In the genomic region with DNA sequence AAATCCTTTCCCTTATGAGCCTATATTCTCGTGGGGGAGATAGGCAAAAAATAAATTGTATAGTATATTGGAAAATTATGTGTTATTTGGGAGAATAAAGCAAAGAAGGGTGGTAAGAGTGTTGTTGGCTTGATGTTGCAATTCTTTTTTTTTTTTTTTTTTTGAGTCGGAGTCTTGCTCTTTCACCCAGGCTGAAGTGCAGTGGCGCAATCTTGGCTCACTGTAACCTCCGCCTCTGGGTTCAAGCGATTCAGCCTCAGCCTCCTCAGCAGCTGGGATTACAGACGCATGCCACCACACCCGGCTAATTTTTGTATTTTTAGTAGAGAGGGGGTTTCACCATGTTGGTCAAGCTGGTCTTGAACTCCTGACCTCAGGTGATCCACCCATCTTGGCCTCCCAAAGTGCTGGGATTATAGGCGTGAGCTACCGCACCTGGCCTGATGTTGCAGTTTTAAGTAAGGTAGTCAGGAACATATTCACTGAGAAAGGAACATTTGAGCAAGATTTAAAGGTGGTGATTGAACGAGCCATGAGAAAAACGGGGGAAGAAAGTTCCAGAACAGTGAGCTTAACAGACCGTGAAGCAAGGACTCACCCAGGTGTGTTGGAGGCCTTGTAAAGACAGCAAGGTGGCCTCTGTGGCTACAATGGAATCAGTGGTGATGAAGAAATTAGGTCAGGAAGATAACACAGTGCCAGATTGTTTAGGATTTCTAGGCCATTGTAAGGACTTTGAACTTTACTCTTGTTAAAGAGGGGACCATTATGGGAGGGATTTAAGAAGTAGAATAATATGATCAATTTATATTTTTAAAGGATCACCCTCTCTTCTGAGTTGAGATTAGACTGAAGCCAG, we compare ENCODE assay signal across 17 cellular contexts. TPM values are rescaled to one million over a fixed set of nuclear protein-coding genes. Genes with fewer than 3 reads are reported as not detected.
A peak's percentile ranks its signal among the peaks of the same experiment; 100 is the strongest.
DNase-seq lines count a peak whose midpoint lies in the region; ATAC-seq, FAIRE-seq and TF ChIP-seq lines count a peak whose summit lies in the region.
"Had no signal": no experiment of that assay in that cellular context is flagged by ENCODE, and none has a peak within 500 bp of the region (broad histone marks: within the 10 kb centered on the region; RNA-seq: fewer than 3 reads in every experiment).

No MANE protein-coding gene starts in this region.

- H3K36me3 ChIP-seq in liver (ENCODE audit: control insufficient read depth in 4 of 4, insufficient read depth in 3 of 4, low read depth in 1 of 4, low read length in 3 of 4): no peaks in the 10 kb centered on the region
- H3K36me3 ChIP-seq: heart right ventricle had no signal

- H3K27me3 ChIP-seq in liver (ENCODE audit: control insufficient read depth in 4 of 4, insufficient read depth in 4 of 4, low read length in 3 of 4): no peaks in the 10 kb centered on the region
- H3K27me3 ChIP-seq: heart right ventricle had no signal

- H3K4me1 Mint-ChIP-seq in activated naive CD8-positive, alpha-beta T cell (ENCODE audit: low read depth): peaks cover 65% of the 10 kb centered on the region
- H3K4me1 Mint-ChIP-seq in activated naive CD8-positive, alpha-beta T cell treated with anti-CD3 and anti-CD28 coated beads, Interleukin-2, amount 50 U/mL, for 24 hours: peaks cover 57% of the 10 kb centered on the region
- H3K4me1 Mint-ChIP-seq in WTC11: peaks cover 41% of the 10 kb centered on the region
- peaks cover 28% of the 10 kb centered on the region for H3K4me1 Mint-ChIP-seq in activated T-helper 2 cell treated with anti-CD3 and anti-CD28 coated beads, Interferon-gamma antibody, Interleukin-2, Interleukin-4, amounts not matched to agents 10 μg/mL and 5 μg/mL and 100 μg/mL, durations not matched to agents 14 hours and 24 hours and 36 hours (ENCODE audit: low read depth)

- no peak for TF ChIP-seq POLR2A in GM12891 (IDR thresholded peaks at IDR 0.05; ENCODE audit: low read depth, low read length)

- no peak for DNase-seq in activated naive CD8-positive, alpha-beta T cell treated with anti-CD3 and anti-CD28 coated beads, Interleukin-2, amount 50 U/mL, for 24 hours
- no peak for DNase-seq in WTC11 (ENCODE audit: low spot score)
- no peak for DNase-seq in activated T-helper 2 cell treated with anti-CD3 and anti-CD28 coated beads, Interferon-gamma antibody, Interleukin-2, Interleukin-4, amounts not matched to agents 10 μg/mL and 5 μg/mL and 100 μg/mL, durations not matched to agents 14 hours and 24 hours and 36 hours (ENCODE audit: low spot score)
- DNase-seq in GM12891 (ENCODE audit: insufficient read length, low spot score): no peak
- DNase-seq: activated CD4-positive, alpha-beta T cell treated with anti-CD3 and anti-CD28 coated beads for 4 hours; heart right ventricle; kidney; MM.1S; NCI-H774; RPMI8226; stimulated activated CD4-positive, alpha-beta T cell treated with anti-CD3 and anti-CD28 coated beads, Interleukin-1b, Interleukin-23, amount 100 ng/mL, for 48 hours; T-helper 2 cell had no signal

- intact Hi-C loops in activated T-helper 2 cell treated with anti-CD3 and anti-CD28 coated beads, Interferon-gamma antibody, Interleukin-2, Interleukin-4, amounts not matched to agents 10 μg/mL and 5 μg/mL and 100 μg/mL, durations not matched to agents 14 hours and 24 hours and 36 hours (cut with micrococcal nuclease): no loop called here

- no peak overlapping the region for H3K4me3 ChIP-seq in liver (ENCODE audit: low read depth in 1 of 3, low read length in 3 of 3)
- H3K4me3 ChIP-seq: heart right ventricle had no signal

- POLR2A ChIA-PET in WTC11 (lab: Charles Lee): interaction anchor here (0.7 kb wide), 1 partner anchor 28 kb away, joined by 6 read pairs; no protein-coding TSS in a partner anchor

- no peak overlapping the region for H3K9ac ChIP-seq in liver (ENCODE audit: low read depth in 1 of 2, low read length in 2 of 2)

- peak overlapping the region; percentile 41 for H3K27ac Mint-ChIP-seq in activated naive CD8-positive, alpha-beta T cell
- no peak overlapping the region for H3K27ac Mint-ChIP-seq in activated naive CD8-positive, alpha-beta T cell treated with anti-CD3 and anti-CD28 coated beads, Interleukin-2, amount 50 U/mL, for 24 hours
- peak overlapping the region; percentile 66 for H3K27ac Mint-ChIP-seq in WTC11
- H3K27ac Mint-ChIP-seq in activated T-helper 2 cell treated with anti-CD3 and anti-CD28 coated beads, Interferon-gamma antibody, Interleukin-2, Interleukin-4, amounts not matched to agents 10 μg/mL and 5 μg/mL and 100 μg/mL, durations not matched to agents 14 hours and 24 hours and 36 hours: no peak overlapping the region

- H3K36me3 Mint-ChIP-seq in activated naive CD8-positive, alpha-beta T cell: no peaks in the 10 kb centered on the region
- H3K36me3 Mint-ChIP-seq in activated naive CD8-positive, alpha-beta T cell treated with anti-CD3 and anti-CD28 coated beads, Interleukin-2, amount 50 U/mL, for 24 hours (ENCODE audit: low read depth): no peaks in the 10 kb centered on the region
- no peaks in the 10 kb centered on the region for H3K36me3 Mint-ChIP-seq in WTC11
- no peaks in the 10 kb centered on the region for H3K36me3 Mint-ChIP-seq in activated T-helper 2 cell treated with anti-CD3 and anti-CD28 coated beads, Interferon-gamma antibody, Interleukin-2, Interleukin-4, amounts not matched to agents 10 μg/mL and 5 μg/mL and 100 μg/mL, durations not matched to agents 14 hours and 24 hours and 36 hours (ENCODE audit: low read depth)

- TF ChIP-seq CTCF in WTC11 (IDR thresholded peaks at IDR 0.05) (no peak), liver (IDR thresholded peaks at IDR 0.05; ENCODE audit: low read depth, low read length, missing input control) (no peak)

- H3K4me3 Mint-ChIP-seq in activated naive CD8-positive, alpha-beta T cell: no peak overlapping the region
- H3K4me3 Mint-ChIP-seq in activated naive CD8-positive, alpha-beta T cell treated with anti-CD3 and anti-CD28 coated beads, Interleukin-2, amount 50 U/mL, for 24 hours: no peak overlapping the region
- no peak overlapping the region for H3K4me3 Mint-ChIP-seq in WTC11
- H3K4me3 Mint-ChIP-seq in activated T-helper 2 cell treated with anti-CD3 and anti-CD28 coated beads, Interferon-gamma antibody, Interleukin-2, Interleukin-4, amounts not matched to agents 10 μg/mL and 5 μg/mL and 100 μg/mL, durations not matched to agents 14 hours and 24 hours and 36 hours (ENCODE audit: low read depth): no peak overlapping the region

- no peaks in the 10 kb centered on the region for H3K9me3 ChIP-seq in liver (ENCODE audit: control insufficient read depth in 4 of 4, low read length in 3 of 4)
- H3K9me3 ChIP-seq: heart right ventricle had no signal

- H3K9me3 Mint-ChIP-seq in activated naive CD8-positive, alpha-beta T cell (ENCODE audit: low read depth): no peaks in the 10 kb centered on the region
- no peaks in the 10 kb centered on the region for H3K9me3 Mint-ChIP-seq in activated naive CD8-positive, alpha-beta T cell treated with anti-CD3 and anti-CD28 coated beads, Interleukin-2, amount 50 U/mL, for 24 hours
- no peaks in the 10 kb centered on the region for H3K9me3 Mint-ChIP-seq in WTC11
- no peaks in the 10 kb centered on the region for H3K9me3 Mint-ChIP-seq in activated T-helper 2 cell treated with anti-CD3 and anti-CD28 coated beads, Interferon-gamma antibody, Interleukin-2, Interleukin-4, amounts not matched to agents 10 μg/mL and 5 μg/mL and 100 μg/mL, durations not matched to agents 14 hours and 24 hours and 36 hours

- TF ChIP-seq RAD21 in liver (IDR thresholded peaks at IDR 0.05): no peak

- peak overlapping the region; percentile 46 to 71 for H3K27ac ChIP-seq in liver (ENCODE audit: low read depth in 1 of 2, low read length in 2 of 2)
- peak overlapping the region; percentile 13 for H3K27ac ChIP-seq in temporal lobe (ENCODE audit: low read depth, low read length)
- H3K27ac ChIP-seq: heart right ventricle had no signal

- H3K4me1 ChIP-seq in liver (ENCODE audit: control insufficient read depth in 4 of 4, insufficient read depth in 4 of 4, low read length in 3 of 4): peaks cover 6 to 33% (median 21%) of the 10 kb centered on the region in 4 donors

- no peaks in the 10 kb centered on the region for H3K27me3 Mint-ChIP-seq in activated naive CD8-positive, alpha-beta T cell
- no peaks in the 10 kb centered on the region for H3K27me3 Mint-ChIP-seq in activated naive CD8-positive, alpha-beta T cell treated with anti-CD3 and anti-CD28 coated beads, Interleukin-2, amount 50 U/mL, for 24 hours
- no peaks in the 10 kb centered on the region for H3K27me3 Mint-ChIP-seq in WTC11 (ENCODE audit: low read depth)
- H3K27me3 Mint-ChIP-seq in activated T-helper 2 cell treated with anti-CD3 and anti-CD28 coated beads, Interferon-gamma antibody, Interleukin-2, Interleukin-4, amounts not matched to agents 10 μg/mL and 5 μg/mL and 100 μg/mL, durations not matched to agents 14 hours and 24 hours and 36 hours (ENCODE audit: low read depth): no peaks in the 10 kb centered on the region

- ATAC-seq in activated naive CD8-positive, alpha-beta T cell treated with anti-CD3 and anti-CD28 coated beads, Interleukin-2, amount 50 U/mL, for 24 hours: no peak
- no peak for ATAC-seq in WTC11
- no peak for ATAC-seq in GM18520 (IDR thresholded peaks at IDR 0.05; ENCODE audit: unreplicated experiment)

- FAIRE-seq in GM12891 (lab: Jason Lieb, UNC): no peak
- FAIRE-seq: colon, kidney had no signal

- CTCF ChIA-PET in WTC11 (lab: Charles Lee): no interaction called here

- 46% methylated on average over 12 of the region's 12 CpGs for WGBS in liver

TF ChIP-seq in WTC11, 78 proteins besides CTCF, POLR2A, EP300 and RAD21 (continues in another document):
- no peak for TF ChIP-seq OVOL2 (CRISPR knock-in tag; IDR thresholded peaks at IDR 0.05; ENCODE audit: borderline replicate concordance)

TF ChIP-seq in liver, 16 proteins besides CTCF, POLR2A, EP300 and RAD21 (continues in another document):
- peak; percentile 64 to 68 for TF ChIP-seq RXRA (IDR thresholded peaks at IDR 0.05)
- TF ChIP-seq HNF4G (IDR thresholded peaks at IDR 0.05): peak; percentile 48
- peak; percentile 47 for TF ChIP-seq YY1 (IDR thresholded peaks at IDR 0.05)
- no peak for TF ChIP-seq NR2F2 (IDR thresholded peaks at IDR 0.05)

TF ChIP-seq in GM12891, 5 proteins besides CTCF, POLR2A, EP300 and RAD21:
- TF ChIP-seq PAX5 (IDR thresholded peaks at IDR 0.05; ENCODE audit: insufficient read depth, low read length, severe bottlenecking) (no peak), TAF1 (IDR thresholded peaks at IDR 0.05; ENCODE audit: low read depth, low read length) (no peak), SPI1 (IDR thresholded peaks at IDR 0.05; ENCODE audit: low read depth, low read length) (no peak), POLR2AphosphoS5 (IDR thresholded peaks at IDR 0.05; ENCODE audit: low read depth, low read length) (no peak)

RNA-seq across cellular contexts. Expression of a gene that starts 45.8 kb away (rescaled TPM):
- total RNA-seq in WTC11 (2021): 25.4 to 26.4 TPM (median 26.1 TPM) in 3 replicates
- 1 to 10 TPM; 8.8 to 9.7 TPM for total RNA-seq in liver
- polyA plus RNA-seq in liver: 1 to 10 TPM; 5.4 to 7.2 TPM
- total RNA-seq in temporal lobe: 20.7 TPM
- 21.9 and 22.8 TPM in 2 replicates for total RNA-seq in activated T-helper 2 cell treated with anti-CD3 and anti-CD28 coated beads, Interferon-gamma antibody, Interleukin-2, Interleukin-4, amounts not matched to agents 10 μg/mL and 5 μg/mL and 100 μg/mL, durations not matched to agents 14 hours and 24 hours and 36 hours
- 7.5 TPM for polyA plus RNA-seq in GM12891 (2012; ENCODE audit: low read depth, missing spikeins)

Comparison
In these comparisons a context has a peak if more than half of its experiments do, and no peak if none do; other contexts are left out.
1. H3K27ac Mint-ChIP-seq: peak in activated naive CD8-positive, alpha-beta T cell (single experiment) and WTC11 (single experiment); none in activated naive CD8-positive, alpha-beta T cell treated with anti-CD3 and anti-CD28 coated beads, Interleukin-2, amount 50 U/mL, for 24 hours (single experiment) and activated T-helper 2 cell treated with anti-CD3 and anti-CD28 coated beads, Interferon-gamma antibody, Interleukin-2, Interleukin-4, amounts not matched to agents 10 μg/mL and 5 μg/mL and 100 μg/mL, durations not matched to agents 14 hours and 24 hours and 36 hours (single experiment).